ENCODE assay signal across 11 cellular contexts in the genomic region with DNA sequence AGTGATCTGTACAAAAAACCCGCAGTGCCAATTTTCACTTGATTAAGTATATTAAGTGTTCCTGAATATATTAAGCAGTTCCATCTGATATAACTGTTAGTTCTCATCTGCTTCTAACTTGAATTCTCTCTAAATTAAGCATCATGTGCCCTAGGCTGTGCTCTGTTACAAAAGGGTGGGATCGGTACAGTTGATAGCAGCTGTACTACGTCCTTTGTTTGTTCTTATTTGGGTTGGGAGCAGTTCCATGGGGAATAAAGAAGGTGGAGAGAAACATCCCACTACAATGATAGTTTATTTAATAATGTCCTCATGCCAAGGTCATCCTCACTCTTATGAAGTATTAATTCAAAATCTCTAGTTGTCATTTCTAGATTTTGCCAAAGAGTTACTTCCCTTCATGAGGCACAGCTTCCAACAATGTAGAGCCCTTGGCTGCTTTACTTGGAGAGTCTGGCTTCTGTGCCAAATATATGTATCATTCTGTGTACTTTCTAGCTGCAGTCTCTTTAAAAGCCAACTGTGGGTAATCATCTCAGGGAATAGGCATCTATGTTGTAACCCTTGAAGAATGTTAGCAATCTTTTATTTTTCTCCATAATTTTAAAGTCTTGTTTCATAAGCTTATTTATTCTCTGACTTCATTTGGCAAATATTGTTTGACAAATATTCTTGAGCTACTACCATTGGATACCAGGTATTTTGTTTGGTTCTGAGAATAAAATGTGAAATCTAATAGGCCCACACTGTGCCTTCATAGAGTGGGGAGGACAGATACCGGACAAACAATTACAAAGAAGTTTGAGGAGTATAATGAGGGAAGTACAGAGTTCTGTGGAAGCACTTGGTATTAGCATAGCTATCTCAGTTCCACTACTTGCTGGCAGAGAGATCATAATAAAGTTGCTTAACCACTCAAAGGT. TPM values are rescaled to one million over a fixed set of nuclear protein-coding genes. Genes with fewer than 3 reads are reported as not detected.
A peak's percentile ranks its signal among the peaks of the same experiment; 100 is the strongest.
DNase-seq lines count a peak whose midpoint lies in the region; ATAC-seq and TF ChIP-seq lines count a peak whose summit lies in the region.
"Had no signal": no experiment of that assay in that cellular context is flagged by ENCODE, and none has a peak within 500 bp of the region (broad histone marks: within the 10 kb centered on the region; RNA-seq: fewer than 3 reads in every experiment).

No MANE protein-coding gene starts in this region.

- no peak overlapping the region for H3K4me3 Mint-ChIP-seq in endothelial cell (ENCODE audit: unreplicated experiment)
- H3K4me3 Mint-ChIP-seq: T-helper 1 cell treated with Interleukin-12 subunit alpha and Interleukin-12 subunit beta and Interleukin-4 antibody, amounts not matched to agents 30 μg/mL and 1 μg/mL, for 36 hours had no signal

- no peaks in the 10 kb centered on the region for H3K27me3 Mint-ChIP-seq in endothelial cell (ENCODE audit: unreplicated experiment)
- H3K27me3 Mint-ChIP-seq: stimulated activated naive CD8-positive, alpha-beta T cell treated with anti-CD3 and anti-CD28 coated beads, Interleukin-15, Interleukin-2, amounts not matched to agents 100 ng/mL and 50 ng/mL, for 24 hours had no signal

- no peaks in the 10 kb centered on the region for H3K4me1 Mint-ChIP-seq in endothelial cell (ENCODE audit: unreplicated experiment)

- no peaks in the 10 kb centered on the region for H3K36me3 ChIP-seq in skeletal muscle satellite cell (ENCODE audit: insufficient read depth, low read length)

- DNase-seq in GM04503 (ENCODE audit: low read depth) (peak; percentile 94), T1000 (lab: John Stamatoyannopoulos, UW) (peak; percentile 9), glomerular visceral epithelial cell (ENCODE audit: extremely low spot score) (peak; percentile 80), hippocampal formation (lab: John Stamatoyannopoulos, UW) (no peak), endothelial cell (ENCODE audit: low spot score) (no peak), NAMALWA (ENCODE audit: low spot score) (no peak)
- DNase-seq: NCI-H1092 treated with DMSO at 0.1 percent for 48 hours had no signal

- peaks cover 29% of the 10 kb centered on the region for H3K4me1 ChIP-seq in skeletal muscle satellite cell (ENCODE audit: control insufficient read depth, insufficient read depth, low read length)

- H3K27me3 ChIP-seq in skeletal muscle satellite cell (ENCODE audit: control insufficient read depth, insufficient read depth, low read length) = no peaks in the 10 kb centered on the region

- H3K9me3 ChIP-seq in skeletal muscle satellite cell (replicated peaks; ENCODE audit: low read length) = peaks cover 2% of the 10 kb centered on the region

- H3K4me2 ChIP-seq in skeletal muscle satellite cell (ENCODE audit: low read length) = peak overlapping the region; percentile 55

- no peak for ATAC-seq in HG02870 (IDR thresholded peaks at IDR 0.05; ENCODE audit: unreplicated experiment)

- no peak overlapping the region for H3K27ac Mint-ChIP-seq in endothelial cell (ENCODE audit: unreplicated experiment)
- H3K27ac Mint-ChIP-seq: T-helper 1 cell treated with Interleukin-12 subunit alpha and Interleukin-12 subunit beta and Interleukin-4 antibody, amounts not matched to agents 30 μg/mL and 1 μg/mL, for 36 hours had no signal

- TF ChIP-seq CTCF in endothelial cell (IDR thresholded peaks at IDR 0.05; ENCODE audit: unreplicated experiment) = no peak

- H3K36me3 Mint-ChIP-seq in endothelial cell (ENCODE audit: low read depth, unreplicated experiment) = no peaks in the 10 kb centered on the region

- peaks cover 4% of the 10 kb centered on the region for H3K9me3 Mint-ChIP-seq in endothelial cell (ENCODE audit: unreplicated experiment)

- peak overlapping the region; percentile 23 for H3K4me3 ChIP-seq in skeletal muscle satellite cell (ENCODE audit: low read length)

- peak overlapping the region; percentile 63 for H3K9ac ChIP-seq in skeletal muscle satellite cell (ENCODE audit: low read depth, low read length)

RNA-seq across cellular contexts. Expression of gene AHR, which starts 22.4 kb away (rescaled TPM):
- total RNA-seq in skeletal muscle satellite cell (2012; rRNA removed) = 97.9 and 134 TPM in 2 replicates
- 73.9 TPM for total RNA-seq in endothelial cell (ENCODE audit: unreplicated experiment)

Comparison
In these comparisons a context has a peak if more than half of its experiments do, and no peak if none do; other contexts are left out.
1. DNase-seq: peak in GM04503 (single experiment), T1000 (single experiment) and glomerular visceral epithelial cell (single experiment); none in hippocampal formation (0 of 2), endothelial cell (single experiment) and NAMALWA (single experiment).